ENCODE assay signal across 18 cellular contexts in genomic region chr7:16759840-16760239, GRCh38. TPM values are rescaled to one million over a fixed set of nuclear protein-coding genes. Genes with fewer than 3 reads are reported as not detected.
A peak's percentile ranks its signal among the peaks of the same experiment; 100 is the strongest.
DNase-seq lines count a peak whose midpoint lies in the region; ATAC-seq and TF ChIP-seq lines count a peak whose summit lies in the region.
"Had no signal": no experiment of that assay in that cellular context is flagged by ENCODE, and none has a peak within 500 bp of the region (broad histone marks: within the 10 kb centered on the region; RNA-seq: fewer than 3 reads in every experiment).

No MANE protein-coding gene starts in this region.

- DNase-seq in activated T-cell treated with anti-CD3 and anti-CD28 coated beads, Interleukin-2, amount 50 U/mL, for 72 hours = no peak
- DNase-seq in activated T-cell treated with anti-CD3 and anti-CD28 coated beads, Interleukin-2, amount 50 U/mL, for 1 hour = no peak
- no peak for DNase-seq in memory B cell (ENCODE audit: low spot score in 2 of 2)
- DNase-seq in NCI-H1436 (lab: John Stamatoyannopoulos, UW) = no peak
- DNase-seq in GOT3 (lab: John Stamatoyannopoulos, UW) = no peak
- DNase-seq: DND-41, GM23248, IMR-90, Karpas-422, MM.1S, NCI-H1092, NCI-H146, NCI-H2029 treated with DMSO at 0.1 percent for 48 hours, NCI-H2171, NCI-H526 had no signal

- no peaks in the 10 kb centered on the region for H3K9me3 Mint-ChIP-seq in activated T-cell treated with anti-CD3 and anti-CD28 coated beads, Interleukin-2, amount 50 U/mL, for 72 hours
- H3K9me3 Mint-ChIP-seq in memory B cell = peaks cover 1% of the 10 kb centered on the region

- H3K79me2 ChIP-seq in Loucy (ENCODE audit: insufficient read depth, low read length) = peaks cover 93% of the 10 kb centered on the region

- no peak for TF ChIP-seq CTCF in Loucy (conservative IDR thresholded peaks at IDR 0.05; ENCODE audit: low read length)

- H3K9ac ChIP-seq in Loucy (ENCODE audit: low read depth, low read length, poor library complexity, severe bottlenecking) = no peak overlapping the region
- H3K9ac ChIP-seq: GM23248 had no signal

- H3K27me3 ChIP-seq in Loucy (ENCODE audit: insufficient read depth, low read length, poor library complexity, severe bottlenecking) = no peaks in the 10 kb centered on the region

- no peaks in the 10 kb centered on the region for H3K36me3 ChIP-seq in Loucy (ENCODE audit: insufficient read depth, low read length)

- peaks cover 22% of the 10 kb centered on the region for H3K27me3 Mint-ChIP-seq in activated T-cell treated with anti-CD3 and anti-CD28 coated beads, Interleukin-2, amount 50 U/mL, for 72 hours (ENCODE audit: low read depth)
- H3K27me3 Mint-ChIP-seq in memory B cell = no peaks in the 10 kb centered on the region

- ATAC-seq in activated T-cell treated with anti-CD3 and anti-CD28 coated beads, Interleukin-2, amount 50 U/mL, for 72 hours (replicated peaks in 1 of 2) = peak; percentile 58 to 75
- ATAC-seq in memory B cell (ENCODE audit: low read depth) (no peak), HG03095 (IDR thresholded peaks at IDR 0.05; ENCODE audit: unreplicated experiment) (no peak)
- ATAC-seq: HCT116 had no signal

- no peak overlapping the region for H3K4me3 Mint-ChIP-seq in activated T-cell treated with anti-CD3 and anti-CD28 coated beads, Interleukin-2, amount 50 U/mL, for 72 hours
- H3K4me3 Mint-ChIP-seq in memory B cell = peak overlapping the region; percentile 15

- H3K36me3 Mint-ChIP-seq in activated T-cell treated with anti-CD3 and anti-CD28 coated beads, Interleukin-2, amount 50 U/mL, for 72 hours (ENCODE audit: insufficient read depth in 2 of 2) = no peaks in the 10 kb centered on the region
- peaks cover 21% of the 10 kb centered on the region for H3K36me3 Mint-ChIP-seq in memory B cell

- peak overlapping the region; percentile 85 for H3K4me3 ChIP-seq in Loucy (ENCODE audit: low read length, poor library complexity, severe bottlenecking)
- H3K4me3 ChIP-seq: GM23248 had no signal

- H2AFZ ChIP-seq in Loucy (ENCODE audit: low read length) = no peak overlapping the region
- H2AFZ ChIP-seq: GM23248 had no signal

- H3K9me2 ChIP-seq in Loucy (replicated peaks; ENCODE audit: low read depth, low read length) = no peaks in the 10 kb centered on the region

- no peaks in the 10 kb centered on the region for H3K9me3 ChIP-seq in Loucy (ENCODE audit: insufficient read depth, low read depth, low read length)

- H3K27ac Mint-ChIP-seq in activated T-cell treated with anti-CD3 and anti-CD28 coated beads, Interleukin-2, amount 50 U/mL, for 72 hours = no peak overlapping the region
- H3K27ac Mint-ChIP-seq in memory B cell = peak overlapping the region; percentile 92

- peak overlapping the region; percentile 87 for H3K4me2 ChIP-seq in Loucy (ENCODE audit: low read depth, low read length, poor library complexity, severe bottlenecking)

- peaks cover 4% of the 10 kb centered on the region for H3K4me1 Mint-ChIP-seq in activated T-cell treated with anti-CD3 and anti-CD28 coated beads, Interleukin-2, amount 50 U/mL, for 72 hours (ENCODE audit: low read depth)
- peaks cover 38% of the 10 kb centered on the region for H3K4me1 Mint-ChIP-seq in memory B cell

- H3K4me1 ChIP-seq in Loucy (ENCODE audit: insufficient read depth, low read length, poor library complexity, severe bottlenecking) = peaks cover 68% of the 10 kb centered on the region

- H4K20me1 ChIP-seq in Loucy (ENCODE audit: insufficient read depth, low read length, poor library complexity, severe bottlenecking) = no peaks in the 10 kb centered on the region

- no peaks in the 10 kb centered on the region for H3F3A ChIP-seq in Loucy (ENCODE audit: low read depth)

RNA-seq across cellular contexts. Expression of gene TSPAN13, which starts 6.3 kb away (rescaled TPM):
- 1 to 10 TPM; 1.1 to 1.2 TPM for total RNA-seq in activated T-cell treated with anti-CD3 and anti-CD28 coated beads, Interleukin-2, amount 50 U/mL, for 72 hours

RNA-seq across cellular contexts. Expression of gene AGR2, which starts 45.0 kb away (rescaled TPM):
- total RNA-seq in activated T-cell treated with anti-CD3 and anti-CD28 coated beads, Interleukin-2, amount 50 U/mL, for 72 hours = not detected
- total RNA-seq: GM23248, IMR-90 had no signal

Comparison
In these comparisons a context has a peak if more than half of its experiments do, and no peak if none do; other contexts are left out.
1. ATAC-seq: peak in activated T-cell treated with anti-CD3 and anti-CD28 coated beads, Interleukin-2, amount 50 U/mL, for 72 hours (2 of 2); none in memory B cell (single experiment) and HG03095 (single experiment).